Comparison of ENCODE assay signal across 11 cellular contexts in the genomic region with DNA sequence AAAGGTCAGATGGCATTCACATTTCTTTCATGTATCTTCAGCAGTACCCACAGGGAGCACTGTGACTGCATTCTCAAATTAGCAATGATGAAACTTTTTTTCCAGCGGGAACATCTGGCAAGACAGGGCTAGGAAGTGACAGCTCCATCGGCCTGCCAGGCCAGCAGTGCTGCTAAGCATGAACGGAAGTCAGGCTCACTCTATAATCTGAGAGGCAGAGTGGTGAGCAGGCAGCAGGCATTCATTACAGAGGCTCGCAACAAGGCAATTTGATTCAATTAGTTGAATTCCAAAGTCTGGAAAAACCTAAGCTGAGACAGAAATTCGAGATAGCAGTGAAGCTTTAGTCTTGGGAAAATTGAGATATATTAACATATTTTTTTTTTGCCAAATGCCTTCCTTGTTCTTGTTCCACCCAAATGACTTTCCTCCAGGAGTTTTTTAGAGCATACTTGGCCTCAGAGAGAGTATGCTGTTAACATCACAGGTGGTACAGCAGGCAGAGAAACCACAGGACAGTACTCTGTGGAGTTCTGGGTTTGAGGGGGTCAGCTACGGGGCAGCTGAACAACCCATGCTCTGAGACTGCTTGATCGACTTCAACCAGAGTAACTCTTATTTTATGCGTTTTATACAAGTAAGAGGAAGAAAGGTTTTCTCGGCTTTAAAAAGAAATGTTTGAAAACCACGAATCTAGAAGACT.
A peak's percentile ranks its signal among the peaks of the same experiment; 100 is the strongest.
DNase-seq lines count a peak whose midpoint lies in the region; ATAC-seq and TF ChIP-seq lines count a peak whose summit lies in the region.
"Had no signal": no experiment of that assay in that cellular context is flagged by ENCODE, and none has a peak within 500 bp of the region (broad histone marks: within the 10 kb centered on the region; RNA-seq: fewer than 3 reads in every experiment).

No MANE protein-coding gene starts in this region.

- H3K27ac Mint-ChIP-seq in WTC11 (peak overlapping the region; percentile 26; the same call in 1 of the 2 replicates), H9 (peak overlapping the region in 1 of 3 experiments; percentile 22; a peak in 2 of 7 replicates)
- H3K27ac Mint-ChIP-seq: activated T-cell treated with anti-CD3 and anti-CD28 coated beads, Interleukin-2, amount 50 U/mL, for 24 hours had no signal

- H3K36me3 ChIP-seq in right atrium auricular region (no peaks in the 10 kb centered on the region), MM.1S (replicated peaks; ENCODE audit: insufficient read depth, low read length) (no peaks in the 10 kb centered on the region)
- H3K36me3 ChIP-seq: thoracic aorta had no signal

- H2BK5ac ChIP-seq in H9 (ENCODE audit: insufficient read length, low read length), result no peak overlapping the region

- H3K4me1 ChIP-seq in right atrium auricular region (no peaks in the 10 kb centered on the region), MM.1S (ENCODE audit: low read length) (no peaks in the 10 kb centered on the region), H9 (ENCODE audit: insufficient read depth, low read length) (peaks cover 3% of the 10 kb centered on the region; the same call in 1 of the 2 replicates)

- peak; percentile 47 for ATAC-seq in WTC11

- H3K36me3 Mint-ChIP-seq in WTC11 (no peaks in the 10 kb centered on the region), H9 (ENCODE audit: insufficient read depth in 1 of 3, low read depth in 3 of 3) (no peaks in the 10 kb centered on the region)

- no peak overlapping the region for H3T11ph ChIP-seq in H9 (ENCODE audit: low read length)

- H3K27me3 ChIP-seq in right atrium auricular region (no peaks in the 10 kb centered on the region), MM.1S (replicated peaks; ENCODE audit: insufficient read depth, low read length) (no peaks in the 10 kb centered on the region), H9 (ENCODE audit: insufficient read depth, low read length) (no peaks in the 10 kb centered on the region)

- H3K18ac ChIP-seq in H9 (ENCODE audit: insufficient read length, low read depth, low read length), result no peak overlapping the region

- H3K23me2 ChIP-seq in H9 (ENCODE audit: insufficient read length, low read depth, low read length, poor library complexity, severe bottlenecking), result no peaks in the 10 kb centered on the region

- H3K56ac ChIP-seq in H9 (ENCODE audit: insufficient read length, low read depth, low read length), result no peak overlapping the region

- H4K5ac ChIP-seq in H9 (ENCODE audit: insufficient read length, low read depth, low read length), result no peak overlapping the region

- DNase-seq in HS-5 (ENCODE audit: low read depth) (peak; percentile 16), WTC11 (ENCODE audit: low spot score) (no peak), right atrium auricular region (ENCODE audit: low spot score) (peak; percentile 73), retinal pigment epithelial cell (ENCODE audit: low read depth) (peak; percentile 27), MM.1S (no peak), NK-92 (lab: John Stamatoyannopoulos, UW; ENCODE audit: unreplicated experiment) (no peak), H9 (no peak)
- DNase-seq: activated CD4-positive, CD25-positive, alpha-beta regulatory T cell treated with anti-CD3 and anti-CD28 coated beads, Interleukin-2, amount 50 U/mL, for 72 hours; activated T-cell treated with anti-CD3 and anti-CD28 coated beads, Interleukin-2, amount 50 U/mL, for 24 hours had no signal

- H4K8ac ChIP-seq in H9 (replicated peaks; ENCODE audit: insufficient read length, low read depth, low read length), result no peak overlapping the region

- no peak overlapping the region for H3K14ac ChIP-seq in H9 (ENCODE audit: insufficient read depth, low read length)

- H3K27me3 Mint-ChIP-seq in WTC11 (ENCODE audit: low read depth), result no peaks in the 10 kb centered on the region
- no peaks in the 10 kb centered on the region for H3K27me3 Mint-ChIP-seq in H9 (ENCODE audit: low read depth)

- no peak overlapping the region for H2BK20ac ChIP-seq in H9 (ENCODE audit: low read depth, low read length, poor library complexity, severe bottlenecking)

- no peaks in the 10 kb centered on the region for H3K9me3 ChIP-seq in right atrium auricular region
- H3K9me3 ChIP-seq in MM.1S (replicated peaks; ENCODE audit: insufficient read depth, low read length), result no peaks in the 10 kb centered on the region
- no peaks in the 10 kb centered on the region for H3K9me3 ChIP-seq in H9 (ENCODE audit: control insufficient read depth, low read depth, low read length)
- H3K9me3 ChIP-seq: thoracic aorta had no signal

- no peak overlapping the region for H4K91ac ChIP-seq in H9 (ENCODE audit: insufficient read length, low read depth, low read length)

- no peak overlapping the region for H2AK5ac ChIP-seq in H9 (ENCODE audit: insufficient read length, low read length)

- H4K20me1 ChIP-seq in MM.1S (ENCODE audit: insufficient read depth, low read length), result no peaks in the 10 kb centered on the region
- H4K20me1 ChIP-seq in H9 (ENCODE audit: control insufficient read depth, insufficient read depth, insufficient read length), result no peaks in the 10 kb centered on the region

- no CpG with 5 or more reads among the region's 10 CpGs for WGBS in H9 (ENCODE audit: extremely low coverage, insufficient read length, low lambda C conversion rate)

- H3K4ac ChIP-seq in H9 (ENCODE audit: low read depth, low read length), result no peak overlapping the region

- H3K4me1 Mint-ChIP-seq in WTC11 (peaks cover 6% of the 10 kb centered on the region), H9 (peaks cover 2 to 3% of the 10 kb centered on the region in 2 experiments; a peak in 2 of 4 replicates)

- H3K4me3 ChIP-seq in right atrium auricular region (no peak overlapping the region), retinal pigment epithelial cell (ENCODE audit: low read length) (no peak overlapping the region), MM.1S (ENCODE audit: low read length) (no peak overlapping the region)
- H3K4me3 ChIP-seq: thoracic aorta had no signal

- H2BK120ac ChIP-seq in H9 (ENCODE audit: low read depth, low read length, poor library complexity, severe bottlenecking), result no peak overlapping the region

- H3K23ac ChIP-seq in H9 (ENCODE audit: insufficient read length, low read depth, low read length), result no peak overlapping the region

- H3K79me2 ChIP-seq in MM.1S (ENCODE audit: low read length), result no peaks in the 10 kb centered on the region
- H3K79me2 ChIP-seq in H9 (ENCODE audit: insufficient read depth, low read length), result no peaks in the 10 kb centered on the region

- no peaks in the 10 kb centered on the region for H3F3A ChIP-seq in MM.1S (ENCODE audit: insufficient read depth, low read length)

- CTCF ChIA-PET in WTC11 (lab: Charles Lee), result interaction anchor here (1.0 to 1.3 kb wide), 2 partner anchors 15 to 178 kb away, joined by 3 read pairs; no protein-coding TSS in a partner anchor

- H3K79me1 ChIP-seq in H9 (ENCODE audit: insufficient read depth, low read depth, low read length, poor library complexity, severe bottlenecking), result no peaks in the 10 kb centered on the region

- POLR2A ChIA-PET in WTC11 (lab: Charles Lee), result no interaction called here

- H2AFZ ChIP-seq in MM.1S (ENCODE audit: low read length) (no peak overlapping the region), H9 (ENCODE audit: low read length) (no peak overlapping the region)

- H3K27ac ChIP-seq in right atrium auricular region (no peak overlapping the region), MM.1S (ENCODE audit: low read length) (no peak overlapping the region), H9 (ENCODE audit: insufficient read length, low read depth, low read length) (no peak overlapping the region)
- H3K27ac ChIP-seq: HL-60 had no signal

- H2BK15ac ChIP-seq in H9 (ENCODE audit: low read depth, low read length), result no peak overlapping the region

- no peak overlapping the region for H3K9ac ChIP-seq in MM.1S (ENCODE audit: low read length)
- no peak overlapping the region for H3K9ac ChIP-seq in H9 (ENCODE audit: extremely low read depth, insufficient read length, low read length)

- TF ChIP-seq CTCF in WTC11 (IDR thresholded peaks at IDR 0.05), result no peak
- no peak for TF ChIP-seq CTCF in right atrium auricular region (IDR thresholded peaks at IDR 0.05)
- no peak for TF ChIP-seq CTCF in retinal pigment epithelial cell (conservative IDR thresholded peaks at IDR 0.05; ENCODE audit: low read depth, low read length)
- TF ChIP-seq CTCF in MM.1S (IDR thresholded peaks at IDR 0.05; ENCODE audit: low read length), result no peak
- no peak for TF ChIP-seq CTCF in H9 (conservative IDR thresholded peaks at IDR 0.05)

- H3K9me3 Mint-ChIP-seq in WTC11 (no peaks in the 10 kb centered on the region), H9 (no peaks in the 10 kb centered on the region)
- H3K9me3 Mint-ChIP-seq: activated T-cell treated with anti-CD3 and anti-CD28 coated beads, Interleukin-2, amount 50 U/mL, for 24 hours had no signal

- H3K4me3 Mint-ChIP-seq in WTC11 (no peak overlapping the region), H9 (no peak overlapping the region)
- H3K4me3 Mint-ChIP-seq: activated T-cell treated with anti-CD3 and anti-CD28 coated beads, Interleukin-2, amount 50 U/mL, for 24 hours had no signal

- H3K4me2 ChIP-seq in MM.1S (ENCODE audit: low read depth, low read length) (no peak overlapping the region), H9 (ENCODE audit: insufficient read depth, insufficient read length, low read length) (no peak overlapping the region)

- H3K9me2 ChIP-seq in MM.1S (replicated peaks; ENCODE audit: insufficient read depth, low read length), result no peaks in the 10 kb centered on the region

- H2BK12ac ChIP-seq in H9 (ENCODE audit: insufficient read length, low read depth, low read length), result no peak overlapping the region

TF ChIP-seq in WTC11, 78 proteins besides CTCF, POLR2A, EP300 and RAD21 (continues in another document):
- TF ChIP-seq ZNF121 (CRISPR knock-in tag; IDR thresholded peaks at IDR 0.05) (no peak), ELF4 (CRISPR knock-in tag; IDR thresholded peaks at IDR 0.05; ENCODE audit: low read depth) (no peak), ZNF423 (CRISPR knock-in tag; IDR thresholded peaks at IDR 0.05) (no peak), TEAD4 (CRISPR knock-in tag; IDR thresholded peaks at IDR 0.05) (no peak)
- TF ChIP-seq, protein P1, sequence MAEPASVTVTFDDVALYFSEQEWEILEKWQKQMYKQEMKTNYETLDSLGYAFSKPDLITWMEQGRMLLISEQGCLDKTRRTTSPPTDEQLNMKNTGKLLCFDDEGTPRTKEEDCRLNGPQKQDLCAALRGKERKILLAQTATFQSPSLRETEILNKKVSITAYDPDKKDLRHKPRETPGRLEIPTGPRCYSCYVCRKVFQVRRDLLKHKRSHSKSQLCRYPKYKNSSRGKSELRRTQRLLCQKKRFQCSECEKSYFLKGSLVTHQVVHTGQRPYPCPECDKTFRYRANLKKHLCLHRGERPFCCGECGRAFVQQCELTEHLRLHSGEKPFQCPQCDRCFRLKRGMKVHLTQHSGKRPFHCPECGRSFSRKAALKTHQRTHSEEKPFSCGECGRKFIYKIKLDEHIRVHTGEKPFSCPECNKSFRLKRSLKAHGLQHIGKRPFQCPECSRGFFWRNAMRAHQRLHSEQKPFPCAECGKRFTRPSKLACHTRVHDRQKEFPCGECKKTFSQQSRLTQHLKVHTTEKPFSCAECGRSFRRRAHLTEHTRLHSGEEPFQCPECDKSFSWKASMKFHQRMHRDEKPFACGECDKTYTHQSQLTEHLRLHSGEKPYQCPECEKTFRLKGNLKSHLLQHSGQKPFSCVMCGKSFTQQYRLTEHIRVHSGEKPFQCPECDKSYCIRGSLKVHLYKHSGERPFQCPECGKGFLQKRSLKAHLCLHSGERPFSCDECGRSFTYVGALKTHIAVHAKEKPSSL (CRISPR knock-in tag; conservative IDR thresholded peaks at IDR 0.05), result no peak

Comparison
In these comparisons a context has a peak if more than half of its experiments do, and no peak if none do; other contexts are left out.
1. DNase-seq: peak in HS-5 (single experiment), right atrium auricular region (single experiment) and retinal pigment epithelial cell (single experiment); none in WTC11 (single experiment), MM.1S (single experiment), NK-92 (single experiment) and H9 (single experiment).